12 cellular contexts compared by ENCODE assay signal in the genomic region with DNA sequence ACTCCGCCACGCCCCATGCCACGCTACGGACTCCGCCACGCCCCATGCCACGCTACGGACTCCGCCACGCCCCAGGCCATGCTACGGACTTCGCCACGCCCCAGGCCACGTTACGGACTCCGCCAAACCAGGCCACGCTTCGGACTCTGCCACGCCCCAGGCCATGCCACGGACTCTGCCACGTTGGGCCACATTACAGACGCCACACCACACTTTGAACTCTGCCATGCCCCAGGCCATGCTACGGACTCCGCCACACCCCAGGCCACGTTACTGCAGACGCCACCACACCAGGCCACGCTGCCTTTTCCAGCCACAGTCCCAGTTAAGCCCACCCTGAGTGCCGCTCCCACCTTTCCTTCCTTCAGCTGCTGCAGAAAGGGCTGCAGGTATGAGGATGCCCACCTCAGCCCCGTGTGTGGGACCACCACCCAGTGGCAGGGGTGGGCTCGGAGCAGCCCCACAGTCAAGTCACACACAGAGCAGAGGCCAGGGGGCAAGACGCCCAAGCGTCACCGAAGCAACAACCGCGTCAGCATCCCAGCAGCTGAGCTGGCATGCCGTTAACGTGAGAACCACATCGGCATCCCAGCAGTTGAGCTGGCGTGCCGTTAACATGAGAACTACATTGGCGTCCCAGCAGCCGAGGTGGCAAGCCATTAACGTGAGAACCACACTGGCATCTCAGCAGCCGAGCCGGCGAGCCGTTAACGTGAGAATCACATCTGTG.
"Had no signal": no experiment of that assay in that cellular context is flagged by ENCODE, and none has a peak within 500 bp of the region (broad histone marks: within the 10 kb centered on the region; RNA-seq: fewer than 3 reads in every experiment).

No MANE protein-coding gene starts in this region.

- H3K4me1 ChIP-seq: esophagus muscularis mucosa, upper lobe of right lung had no signal

- H3K4me3 ChIP-seq: esophagus muscularis mucosa, upper lobe of right lung had no signal

- H3K27me3 ChIP-seq: esophagus muscularis mucosa, upper lobe of right lung had no signal

- H3K9me3 ChIP-seq: esophagus muscularis mucosa, upper lobe of right lung had no signal

- ATAC-seq: activated CD8-positive, alpha-beta memory T cell treated with anti-CD3 and anti-CD28 coated beads, Interleukin-2, amount 10 ng/mL, durations not matched to agents 7 days and 5 days; activated T-cell treated with anti-CD3 and anti-CD28 coated beads, Interleukin-2, amount 50 U/mL, for 4 hours; left lobe of liver; upper lobe of right lung had no signal

- DNase-seq: activated CD8-positive, alpha-beta memory T cell treated with anti-CD3 and anti-CD28 coated beads, Interleukin-2, amount 10 ng/mL, durations not matched to agents 7 days and 5 days; activated gamma-delta T cell; activated T-cell treated with anti-CD3 and anti-CD28 coated beads, Interleukin-2, amount 50 U/mL, for 4 hours; dermis blood vessel endothelial cell; foreskin fibroblast; glutamatergic neuron; nephron progenitor cell; stimulated activated CD4-positive, alpha-beta T cell treated with anti-CD3 and anti-CD28 coated beads, Interleukin-2, amount 100 ng/mL, for 48 hours; stimulated activated CD8-positive, alpha-beta memory T cell treated with anti-CD3 and anti-CD28 coated beads, Interleukin-4, amount 100 ng/mL, for 48 hours; upper lobe of right lung had no signal

- H3K27ac ChIP-seq: esophagus muscularis mucosa, upper lobe of right lung had no signal
